ENCODE assay signal across 29 cellular contexts in genomic region chr2:215601526-215601925, GRCh38.
"Had no signal": no experiment of that assay in that cellular context is flagged by ENCODE, and none has a peak within 500 bp of the region (broad histone marks: within the 10 kb centered on the region; RNA-seq: fewer than 3 reads in every experiment).

No MANE protein-coding gene starts in this region.

- H3K27ac Mint-ChIP-seq: endodermal cell; naive thymus-derived CD8-positive, alpha-beta T cell; nephron progenitor cell; stimulated activated effector memory CD8-positive, alpha-beta T cell treated with anti-CD3 and anti-CD28 coated beads, Interleukin-12 subunit alpha, Interleukin-12 subunit beta, amount 100 ng/mL, for 72 hours had no signal

- FAIRE-seq: islet of Langerhans, small intestine had no signal

- H3K4me3 Mint-ChIP-seq: endodermal cell; naive thymus-derived CD8-positive, alpha-beta T cell; nephron progenitor cell; stimulated activated effector memory CD8-positive, alpha-beta T cell treated with anti-CD3 and anti-CD28 coated beads, Interleukin-12 subunit alpha, Interleukin-12 subunit beta, amount 100 ng/mL, for 72 hours had no signal

- H3K27me3 ChIP-seq: esophagus muscularis mucosa, heart right ventricle, left lung, ovary, right lobe of liver, stomach, thyroid gland, vagina had no signal

- H3K36me3 Mint-ChIP-seq: naive thymus-derived CD8-positive, alpha-beta T cell; stimulated activated effector memory CD8-positive, alpha-beta T cell treated with anti-CD3 and anti-CD28 coated beads, Interleukin-12 subunit alpha, Interleukin-12 subunit beta, amount 100 ng/mL, for 72 hours had no signal

- H3K36me3 ChIP-seq: esophagus muscularis mucosa, heart right ventricle, left lung, lower lobe of right lung, ovary, right lobe of liver, stomach, thyroid gland, vagina had no signal

- H3K27ac ChIP-seq: esophagus muscularis mucosa, left lung, lower lobe of right lung, ovary, psoas muscle, right lobe of liver, stomach, vagina had no signal

- H3K9me3 Mint-ChIP-seq: endodermal cell; naive thymus-derived CD8-positive, alpha-beta T cell; nephron progenitor cell; stimulated activated effector memory CD8-positive, alpha-beta T cell treated with anti-CD3 and anti-CD28 coated beads, Interleukin-12 subunit alpha, Interleukin-12 subunit beta, amount 100 ng/mL, for 72 hours had no signal

- ATAC-seq: left lung; lower lobe of right lung; naive thymus-derived CD8-positive, alpha-beta T cell; psoas muscle; right lobe of liver; stimulated activated effector memory CD8-positive, alpha-beta T cell treated with anti-CD3 and anti-CD28 coated beads, Interleukin-12 subunit alpha, Interleukin-12 subunit beta, amount 100 ng/mL, for 72 hours had no signal

- H3K4me1 ChIP-seq: left lung, lower lobe of right lung, psoas muscle, right lobe of liver, stomach, thyroid gland, vagina had no signal

- H3K9me3 ChIP-seq: esophagus muscularis mucosa, heart right ventricle, left lung, lower lobe of right lung, ovary, psoas muscle, right lobe of liver, stomach, thyroid gland, vagina had no signal

- H3K4me3 ChIP-seq: esophagus muscularis mucosa, heart right ventricle, left lung, lower lobe of right lung, ovary, psoas muscle, right lobe of liver, stomach, thyroid gland, vagina had no signal

- DNase-seq: cortex of kidney; effector CD8-positive, alpha-beta T cell; endodermal cell; foreskin melanocyte; glutamatergic neuron; heart right ventricle; hippocampal formation; left cardiac atrium; left lung; lower lobe of right lung; naive thymus-derived CD8-positive, alpha-beta T cell; nephron progenitor cell; nucleus accumbens; ovary; posterior cingulate gyrus; psoas muscle; right lobe of liver; small intestine; stimulated activated CD4-positive, alpha-beta T cell treated with anti-CD3 and anti-CD28 coated beads, Interleukin-12 subunit alpha, Interleukin-12 subunit beta, amount 100 ng/mL, for 4 hours; stimulated activated CD4-positive, alpha-beta T cell treated with anti-CD3 and anti-CD28 coated beads, Interleukin-1b, Interleukin-23, amount 100 ng/mL, for 48 hours; stimulated activated CD4-positive, alpha-beta T cell treated with anti-CD3 and anti-CD28 coated beads, Interleukin-4, amount 100 ng/mL, for 1 hour; stimulated activated naive CD4-positive, alpha-beta T cell treated with Interleukin-2 at 50 U/mL for 16 hours; stomach; thyroid gland; trophoblast cell had no signal

- H3K4me1 Mint-ChIP-seq: naive thymus-derived CD8-positive, alpha-beta T cell; stimulated activated effector memory CD8-positive, alpha-beta T cell treated with anti-CD3 and anti-CD28 coated beads, Interleukin-12 subunit alpha, Interleukin-12 subunit beta, amount 100 ng/mL, for 72 hours had no signal
